Comparison of ENCODE assay signal across 8 cellular contexts in genomic region chr14:23539209-23539866, GRCh38. TPM values are rescaled to one million over a fixed set of nuclear protein-coding genes. Genes with fewer than 3 reads are reported as not detected.
DNase-seq lines count a peak whose midpoint lies in the region; TF ChIP-seq lines count a peak whose summit lies in the region.

No MANE protein-coding gene starts in this region.

- POLR2A ChIA-PET in SK-N-SH (lab: Yijun Ruan, JAX): interaction anchor here (1.0 to 2.1 kb wide), 4 partner anchors 10 to 17 kb away, joined by 5 read pairs; no protein-coding TSS in a partner anchor

- no peaks in the 10 kb centered on the region for H3K79me2 ChIP-seq in KMS-11 (ENCODE audit: insufficient read depth, low read depth)
- H3K79me2 ChIP-seq in SK-N-SH (ENCODE audit: insufficient read depth): no peaks in the 10 kb centered on the region

- no peaks in the 10 kb centered on the region for H3K9me2 ChIP-seq in SK-N-SH

- no peak overlapping the region for H3K9ac ChIP-seq in KMS-11
- no peak overlapping the region for H3K9ac ChIP-seq in SK-N-SH

- CTCF ChIA-PET in SK-N-SH (lab: Yijun Ruan, JAX): interaction anchor here (0.6 to 11.3 kb wide), 23 partner anchors 8 to 419 kb away, joined by 3 to 276 read pairs (median 4); partner anchors contain the start of genes AP1G2 and THTPA

- H3K36me3 ChIP-seq in KMS-11 (ENCODE audit: insufficient read depth): no peaks in the 10 kb centered on the region
- H3K36me3 ChIP-seq in SK-N-SH (replicated peaks in 1 of 2; ENCODE audit: control insufficient read depth in 1 of 2, insufficient read depth in 2 of 2, low read length in 1 of 2): peaks cover 0 to 6% of the 10 kb centered on the region in 2 experiments

- H3K27ac Mint-ChIP-seq in T-helper 2 cell treated with Interferon-gamma antibody and Interleukin-4, amounts not matched to agents 5 μg/mL and 100 μg/mL, for 36 hours: no peak overlapping the region

- TF ChIP-seq CTCF in KMS-11 (conservative IDR thresholded peaks at IDR 0.05; ENCODE audit: low read depth, low read length) (peak; percentile 78), SK-N-SH (IDR thresholded peaks at IDR 0.05) (peak; percentile 75)

- H3K9me3 Mint-ChIP-seq in T-helper 2 cell treated with Interferon-gamma antibody and Interleukin-4, amounts not matched to agents 5 μg/mL and 100 μg/mL, for 36 hours: no peaks in the 10 kb centered on the region

- H3K4me1 ChIP-seq in KMS-11 (ENCODE audit: low read depth, poor library complexity, severe bottlenecking) (no peaks in the 10 kb centered on the region), SK-N-SH (ENCODE audit: control insufficient read depth in 1 of 2, insufficient read depth in 2 of 2, low read depth in 1 of 2, low read length in 1 of 2) (peaks cover 4 to 7% of the 10 kb centered on the region in 2 experiments; a peak in 1 of 4 replicates)

- no peak for TF ChIP-seq EP300 in SK-N-SH (IDR thresholded peaks at IDR 0.05; ENCODE audit: borderline replicate concordance in 1 of 2, low read depth in 1 of 2, low read length in 1 of 2)

- H3K4me1 Mint-ChIP-seq in T-helper 2 cell treated with Interferon-gamma antibody and Interleukin-4, amounts not matched to agents 5 μg/mL and 100 μg/mL, for 36 hours (ENCODE audit: low read depth): peaks cover 4% of the 10 kb centered on the region

- H2AFZ ChIP-seq in KMS-11 (ENCODE audit: low read depth) (no peak overlapping the region), SK-N-SH (ENCODE audit: low read depth) (no peak overlapping the region)

- H3K27ac ChIP-seq in KMS-11: no peak overlapping the region
- peak overlapping the region in 1 of 2 experiments; percentile 30; a peak in 1 of 4 replicates for H3K27ac ChIP-seq in SK-N-SH (ENCODE audit: low read depth in 2 of 2, low read length in 1 of 2)

- H3K27me3 ChIP-seq in KMS-11 (ENCODE audit: insufficient read depth, low read depth) (no peaks in the 10 kb centered on the region), SK-N-SH (ENCODE audit: insufficient read depth) (no peaks in the 10 kb centered on the region)

- H3K9me3 ChIP-seq in SK-N-SH: no peaks in the 10 kb centered on the region

- DNase-seq in A172 (ENCODE audit: low spot score) (peak; percentile 25), EH (ENCODE audit: low read depth) (peak; percentile 51), SK-N-SH (peak; percentile 92), epidermal melanocyte (ENCODE audit: insufficient read length, low spot score) (peak; percentile 59), midbrain (lab: John Stamatoyannopoulos, UW) (peak; percentile 73), NK-92 (lab: John Stamatoyannopoulos, UW; ENCODE audit: unreplicated experiment) (no peak)
- DNase-seq in T-helper 2 cell treated with Interferon-gamma antibody and Interleukin-4, amounts not matched to agents 5 μg/mL and 100 μg/mL, for 36 hours (ENCODE audit: low spot score): no peak

- H4K20me1 ChIP-seq in KMS-11 (ENCODE audit: insufficient read depth): no peaks in the 10 kb centered on the region
- H4K20me1 ChIP-seq in SK-N-SH (ENCODE audit: insufficient read depth): no peaks in the 10 kb centered on the region

- H3K4me3 ChIP-seq in KMS-11 (IDR thresholded peaks at IDR 0.05; ENCODE audit: insufficient read depth, low read depth, low read length): no peak overlapping the region
- H3K4me3 ChIP-seq in SK-N-SH (ENCODE audit: low read depth in 2 of 2, low read length in 1 of 2): no peak overlapping the region

- peak; percentile 79 for TF ChIP-seq RAD21 in SK-N-SH (IDR thresholded peaks at IDR 0.05; ENCODE audit: low read length)

- H3K4me3 Mint-ChIP-seq in T-helper 2 cell treated with Interferon-gamma antibody and Interleukin-4, amounts not matched to agents 5 μg/mL and 100 μg/mL, for 36 hours: no peak overlapping the region

- no peak overlapping the region for H3K4me2 ChIP-seq in KMS-11
- H3K4me2 ChIP-seq in SK-N-SH: no peak overlapping the region

- H3K36me3 Mint-ChIP-seq in T-helper 2 cell treated with Interferon-gamma antibody and Interleukin-4, amounts not matched to agents 5 μg/mL and 100 μg/mL, for 36 hours (ENCODE audit: low read depth): no peaks in the 10 kb centered on the region

- no peaks in the 10 kb centered on the region for H3F3A ChIP-seq in SK-N-SH (replicated peaks; ENCODE audit: insufficient read depth)

- H3K27me3 Mint-ChIP-seq in T-helper 2 cell treated with Interferon-gamma antibody and Interleukin-4, amounts not matched to agents 5 μg/mL and 100 μg/mL, for 36 hours (ENCODE audit: low read depth): no peaks in the 10 kb centered on the region

- 35% methylated on average over 7 of the region's 7 CpGs for WGBS in SK-N-SH (ENCODE audit: low lambda C conversion rate)

TF ChIP-seq in SK-N-SH, 30 proteins besides CTCF, POLR2A, EP300 and RAD21 (continues in another document):
- TF ChIP-seq FOXM1 (IDR thresholded peaks at IDR 0.05; ENCODE audit: low read depth) (no peak), RXRA (IDR thresholded peaks at IDR 0.05; ENCODE audit: borderline replicate concordance, low read depth) (no peak), FOXJ3 (CRISPR knock-in tag; IDR thresholded peaks at IDR 0.05) (no peak), RFX5 (IDR thresholded peaks at IDR 0.05; ENCODE audit: low read length) (no peak), SMC3 (IDR thresholded peaks at IDR 0.05; ENCODE audit: low read depth, low read length) (peak; percentile 73), MXI1 (IDR thresholded peaks at IDR 0.05; ENCODE audit: low read depth, low read length) (no peak), CHD2 (IDR thresholded peaks at IDR 0.05; ENCODE audit: low read length, partially characterized antibody) (peak; percentile 59), NRF1 (IDR thresholded peaks at IDR 0.05; ENCODE audit: low read depth, low read length) (no peak), REST (IDR thresholded peaks at IDR 0.05; ENCODE audit: low read depth, low read length) (no peak)
- TF ChIP-seq, protein P1, sequence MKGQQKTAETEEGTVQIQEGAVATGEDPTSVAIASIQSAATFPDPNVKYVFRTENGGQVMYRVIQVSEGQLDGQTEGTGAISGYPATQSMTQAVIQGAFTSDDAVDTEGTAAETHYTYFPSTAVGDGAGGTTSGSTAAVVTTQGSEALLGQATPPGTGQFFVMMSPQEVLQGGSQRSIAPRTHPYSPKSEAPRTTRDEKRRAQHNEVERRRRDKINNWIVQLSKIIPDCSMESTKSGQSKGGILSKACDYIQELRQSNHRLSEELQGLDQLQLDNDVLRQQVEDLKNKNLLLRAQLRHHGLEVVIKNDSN (IDR thresholded peaks at IDR 0.05; ENCODE audit: borderline replicate concordance, low read depth): no peak
- TF ChIP-seq, protein P2, sequence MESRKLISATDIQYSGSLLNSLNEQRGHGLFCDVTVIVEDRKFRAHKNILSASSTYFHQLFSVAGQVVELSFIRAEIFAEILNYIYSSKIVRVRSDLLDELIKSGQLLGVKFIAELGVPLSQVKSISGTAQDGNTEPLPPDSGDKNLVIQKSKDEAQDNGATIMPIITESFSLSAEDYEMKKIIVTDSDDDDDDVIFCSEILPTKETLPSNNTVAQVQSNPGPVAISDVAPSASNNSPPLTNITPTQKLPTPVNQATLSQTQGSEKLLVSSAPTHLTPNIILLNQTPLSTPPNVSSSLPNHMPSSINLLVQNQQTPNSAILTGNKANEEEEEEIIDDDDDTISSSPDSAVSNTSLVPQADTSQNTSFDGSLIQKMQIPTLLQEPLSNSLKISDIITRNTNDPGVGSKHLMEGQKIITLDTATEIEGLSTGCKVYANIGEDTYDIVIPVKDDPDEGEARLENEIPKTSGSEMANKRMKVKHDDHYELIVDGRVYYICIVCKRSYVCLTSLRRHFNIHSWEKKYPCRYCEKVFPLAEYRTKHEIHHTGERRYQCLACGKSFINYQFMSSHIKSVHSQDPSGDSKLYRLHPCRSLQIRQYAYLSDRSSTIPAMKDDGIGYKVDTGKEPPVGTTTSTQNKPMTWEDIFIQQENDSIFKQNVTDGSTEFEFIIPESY (IDR thresholded peaks at IDR 0.05; ENCODE audit: borderline replicate concordance, low read depth): no peak

RNA-seq across cellular contexts. Expression of gene ZFHX2, which starts 12.2 kb away (rescaled TPM):
- 0.29 TPM in 2 replicates for total RNA-seq in A172 (2014; rRNA removed; shearing (Covaris generic))
- polyA plus RNA-seq in SK-N-SH (2012; rRNA removed): 0.28 and 0.77 TPM in 2 replicates
- polyA plus RNA-seq in SK-N-SH (2012; cell fraction: cytosol; rRNA removed): 0.39 and 0.42 TPM in 2 replicates
- polyA plus RNA-seq in SK-N-SH (2012; cell fraction: nucleus; rRNA removed): 2.1 and 2.9 TPM in 2 replicates

RNA-seq across cellular contexts. Expression of gene THTPA, which starts 16.7 kb away (rescaled TPM):
- total RNA-seq in A172 (2014; rRNA removed; shearing (Covaris generic)): 5.0 and 5.2 TPM in 2 replicates
- polyA plus RNA-seq in SK-N-SH (2012; rRNA removed): 15.5 and 16.3 TPM in 2 replicates
- polyA plus RNA-seq in SK-N-SH (2012; cell fraction: cytosol; rRNA removed): 7.5 and 9.0 TPM in 2 replicates
- polyA plus RNA-seq in SK-N-SH (2012; cell fraction: nucleus; rRNA removed): 43.9 and 56.7 TPM in 2 replicates

RNA-seq across cellular contexts. Expression of gene AP1G2, which starts 28.3 kb away (rescaled TPM):
- 6.0 and 16.6 TPM in 2 replicates for total RNA-seq in A172 (2014; rRNA removed; shearing (Covaris generic))
- polyA plus RNA-seq in SK-N-SH (2012; rRNA removed): 88.3 and 114 TPM in 2 replicates
- polyA plus RNA-seq in SK-N-SH (2012; cell fraction: cytosol; rRNA removed): 12.5 and 18.4 TPM in 2 replicates
- 850 and 900 TPM in 2 replicates for polyA plus RNA-seq in SK-N-SH (2012; cell fraction: nucleus; rRNA removed)

RNA-seq across cellular contexts. Expression of gene JPH4, which starts 39.3 kb away (rescaled TPM):
- total RNA-seq in A172 (2014; rRNA removed; shearing (Covaris generic)): not detected in 2 replicates
- polyA plus RNA-seq in SK-N-SH (2012; rRNA removed): 8.7 and 8.8 TPM in 2 replicates
- polyA plus RNA-seq in SK-N-SH (2012; cell fraction: cytosol; rRNA removed): 5.7 and 7.9 TPM in 2 replicates
- 20.9 and 25.3 TPM in 2 replicates for polyA plus RNA-seq in SK-N-SH (2012; cell fraction: nucleus; rRNA removed)

Comparison
In these comparisons a context has a peak if more than half of its experiments do, and no peak if none do; other contexts are left out.
1. DNase-seq: peak in A172 (single experiment), EH (single experiment), SK-N-SH (single experiment), epidermal melanocyte (single experiment) and midbrain (single experiment); none in T-helper 2 cell treated with Interferon-gamma antibody and Interleukin-4, amounts not matched to agents 5 μg/mL and 100 μg/mL, for 36 hours (single experiment) and NK-92 (single experiment).